ENCODE assay signal across 12 cellular contexts in the genomic region with DNA sequence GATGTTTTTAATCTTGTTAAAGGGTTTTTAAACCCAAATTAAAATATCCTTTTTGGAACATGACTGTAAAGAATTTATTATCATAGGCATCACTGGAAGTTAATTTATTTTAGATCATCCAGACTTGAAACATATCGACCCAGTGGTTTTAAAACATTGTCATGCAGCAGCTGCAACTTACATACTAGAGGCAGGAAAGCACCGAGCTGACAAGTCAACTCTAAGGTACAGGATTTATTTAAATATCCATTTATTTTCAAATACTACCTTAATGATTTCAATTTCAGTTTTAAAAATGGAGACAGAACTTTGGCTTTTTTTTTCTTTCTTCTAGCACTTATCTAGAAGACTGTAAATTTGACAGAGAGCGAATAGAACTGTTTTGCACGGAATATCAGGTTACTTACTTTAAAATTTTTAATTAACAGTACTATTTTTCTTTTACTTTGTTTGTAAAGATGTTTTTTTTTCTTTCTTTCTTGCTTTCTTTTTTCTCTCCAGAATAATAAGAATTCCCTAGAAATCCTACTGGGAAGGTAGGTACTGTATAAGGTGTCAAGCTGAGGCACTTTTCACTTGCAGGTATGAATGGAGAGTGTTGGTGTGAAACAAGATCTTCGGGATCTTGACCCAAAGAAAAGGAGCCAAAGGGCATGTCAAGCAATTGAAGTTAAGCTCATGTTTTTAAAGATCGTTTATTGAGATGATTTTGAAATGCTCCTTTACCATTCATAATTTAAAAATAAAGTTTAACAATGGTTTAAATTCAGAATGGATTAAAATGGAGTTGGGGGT. TPM values are rescaled to one million over a fixed set of nuclear protein-coding genes. Genes with fewer than 3 reads are reported as not detected.
DNase-seq lines count a peak whose midpoint lies in the region; ATAC-seq and TF ChIP-seq lines count a peak whose summit lies in the region.
"Had no signal": no experiment of that assay in that cellular context is flagged by ENCODE, and none has a peak within 500 bp of the region (broad histone marks: within the 10 kb centered on the region; RNA-seq: fewer than 3 reads in every experiment).

No MANE protein-coding gene starts in this region.

- DNase-seq in A673 (ENCODE audit: low spot score), result no peak
- DNase-seq in GM13977 (ENCODE audit: low spot score), result peak; percentile 43
- DNase-seq in activated T-helper 1 cell treated with anti-CD3 and anti-CD28 coated beads, Interleukin-12 subunit alpha, Interleukin-12 subunit beta, Interleukin-2, Interleukin-4 antibody, amounts not matched to agents 30 ng/mL and 10 ng/mL and 1 ng/mL, durations not matched to agents 14 hours and 24 hours and 36 hours (ENCODE audit: low spot score), result no peak
- DNase-seq in mesendoderm, result peak; percentile 52
- DNase-seq in DMS 273 (lab: John Stamatoyannopoulos, UW; ENCODE audit: unreplicated experiment), result no peak
- DNase-seq: T-helper 9 cell, thyroid gland had no signal

- in situ Hi-C loops in GM13977 (cut with MboI; ENCODE audit: low pct_unique_long_range_greater_than_20kb, low sequenced_read_pairs, unreplicated experiment), result loop anchor here (25.0 kb wide), 1 partner anchor 669 kb away; no protein-coding TSS in a partner anchor

- POLR2A ChIA-PET in A673 (lab: Charles Lee; ENCODE audit: low non-redundant PET), result no interaction called here

- H4K8ac ChIP-seq in mesendoderm (ENCODE audit: low read depth, low read length), result no peak overlapping the region

- H3K79me2 ChIP-seq in mesendoderm (ENCODE audit: control insufficient read depth, insufficient read depth, low read length), result no peaks in the 10 kb centered on the region

- H3K27me3 Mint-ChIP-seq in activated T-helper 1 cell treated with anti-CD3 and anti-CD28 coated beads, Interleukin-12 subunit alpha, Interleukin-12 subunit beta, Interleukin-2, Interleukin-4 antibody, amounts not matched to agents 30 ng/mL and 10 ng/mL and 1 ng/mL, durations not matched to agents 14 hours and 24 hours and 36 hours (ENCODE audit: insufficient read depth), result peaks cover 10% of the 10 kb centered on the region

- H2BK120ac ChIP-seq in mesendoderm (ENCODE audit: low read depth, low read length), result no peak overlapping the region

- no peak overlapping the region for H3K23ac ChIP-seq in mesendoderm (ENCODE audit: low read length)

- peaks cover 24% of the 10 kb centered on the region for H3K36me3 Mint-ChIP-seq in activated T-helper 1 cell treated with anti-CD3 and anti-CD28 coated beads, Interleukin-12 subunit alpha, Interleukin-12 subunit beta, Interleukin-2, Interleukin-4 antibody, amounts not matched to agents 30 ng/mL and 10 ng/mL and 1 ng/mL, durations not matched to agents 14 hours and 24 hours and 36 hours (ENCODE audit: low read depth)

- peak overlapping the region; percentile 88 for H3K4me3 ChIP-seq in A673 (ENCODE audit: low read depth, low read length, poor library complexity, severe bottlenecking)
- H3K4me3 ChIP-seq in mesendoderm (ENCODE audit: low read length), result no peak overlapping the region

- no peak overlapping the region for H3K56ac ChIP-seq in mesendoderm (ENCODE audit: low read length)

- peak overlapping the region; percentile 72 for H3K4me3 Mint-ChIP-seq in activated T-helper 1 cell treated with anti-CD3 and anti-CD28 coated beads, Interleukin-12 subunit alpha, Interleukin-12 subunit beta, Interleukin-2, Interleukin-4 antibody, amounts not matched to agents 30 ng/mL and 10 ng/mL and 1 ng/mL, durations not matched to agents 14 hours and 24 hours and 36 hours

- no peak overlapping the region for H3K4ac ChIP-seq in mesendoderm (ENCODE audit: low read depth, low read length)

- H2BK5ac ChIP-seq in mesendoderm (ENCODE audit: low read length), result no peak overlapping the region

- H3K79me1 ChIP-seq in mesendoderm (ENCODE audit: low read length), result no peaks in the 10 kb centered on the region

- H3K4me2 ChIP-seq in mesendoderm (ENCODE audit: low read length), result no peak overlapping the region

- no peaks in the 10 kb centered on the region for H3K9me3 Mint-ChIP-seq in activated T-helper 1 cell treated with anti-CD3 and anti-CD28 coated beads, Interleukin-12 subunit alpha, Interleukin-12 subunit beta, Interleukin-2, Interleukin-4 antibody, amounts not matched to agents 30 ng/mL and 10 ng/mL and 1 ng/mL, durations not matched to agents 14 hours and 24 hours and 36 hours

- no peak overlapping the region for H4K5ac ChIP-seq in mesendoderm (ENCODE audit: low read length)

- peaks cover 55% of the 10 kb centered on the region for H3K4me1 Mint-ChIP-seq in activated T-helper 1 cell treated with anti-CD3 and anti-CD28 coated beads, Interleukin-12 subunit alpha, Interleukin-12 subunit beta, Interleukin-2, Interleukin-4 antibody, amounts not matched to agents 30 ng/mL and 10 ng/mL and 1 ng/mL, durations not matched to agents 14 hours and 24 hours and 36 hours (ENCODE audit: low read depth)

- CTCF ChIA-PET in A673 (lab: Charles Lee), result no interaction called here

- H3K36me3 ChIP-seq in A673 (ENCODE audit: insufficient read depth, low read length, poor library complexity, severe bottlenecking), result no peaks in the 10 kb centered on the region
- H3K36me3 ChIP-seq in mesendoderm (ENCODE audit: control insufficient read depth, insufficient read depth, low read length), result no peaks in the 10 kb centered on the region
- H3K36me3 ChIP-seq: thyroid gland had no signal

- ATAC-seq in GM21825 (IDR thresholded peaks at IDR 0.05; ENCODE audit: unreplicated experiment), result no peak
- ATAC-seq in HG03439 (IDR thresholded peaks at IDR 0.05; ENCODE audit: unreplicated experiment), result no peak
- no peak for ATAC-seq in GM19351 (IDR thresholded peaks at IDR 0.05; ENCODE audit: unreplicated experiment)

- intact Hi-C loops in A673 (cut with micrococcal nuclease; ENCODE audit: unreplicated experiment), result loop anchor here (5.0 kb wide), 1 partner anchor 91 kb away; no protein-coding TSS in a partner anchor
- intact Hi-C loops in activated T-helper 1 cell treated with anti-CD3 and anti-CD28 coated beads, Interleukin-12 subunit alpha, Interleukin-12 subunit beta, Interleukin-2, Interleukin-4 antibody, amounts not matched to agents 30 ng/mL and 10 ng/mL and 1 ng/mL, durations not matched to agents 14 hours and 24 hours and 36 hours (cut with micrococcal nuclease), result loop anchor here (2.0 to 5.0 kb wide), 3 partner anchors 315 to 821 kb away; partner anchors contain the start of gene DNAJC1

- no peak overlapping the region for H3K27ac Mint-ChIP-seq in activated T-helper 1 cell treated with anti-CD3 and anti-CD28 coated beads, Interleukin-12 subunit alpha, Interleukin-12 subunit beta, Interleukin-2, Interleukin-4 antibody, amounts not matched to agents 30 ng/mL and 10 ng/mL and 1 ng/mL, durations not matched to agents 14 hours and 24 hours and 36 hours

- WGBS in mesendoderm (ENCODE audit: extremely low coverage, insufficient coverage, low lambda C conversion rate), result no CpG with 5 or more reads among the region's 6 CpGs

- H3K4me1 ChIP-seq in A673 (ENCODE audit: insufficient read depth, low read length, poor library complexity, severe bottlenecking) (peaks cover 25% of the 10 kb centered on the region), mesendoderm (ENCODE audit: control insufficient read depth, low read depth, low read length) (no peaks in the 10 kb centered on the region)

- TF ChIP-seq CTCF in A673 (conservative IDR thresholded peaks at IDR 0.05; ENCODE audit: low read depth, low read length), result no peak
- TF ChIP-seq CTCF in GM13977 (IDR thresholded peaks at IDR 0.05; ENCODE audit: extremely low read depth, insufficient read depth, missing control alignments), result no peak

- H3K27me3 ChIP-seq in A673 (replicated peaks; ENCODE audit: insufficient read depth, low read depth, low read length, poor library complexity), result peaks cover 11% of the 10 kb centered on the region
- peaks cover 19% of the 10 kb centered on the region for H3K27me3 ChIP-seq in mesendoderm (ENCODE audit: insufficient read depth, low read length, poor library complexity)
- H3K27me3 ChIP-seq: thyroid gland had no signal

- H3K27ac ChIP-seq in A673 (ENCODE audit: low read depth, low read length, poor library complexity, severe bottlenecking), result no peak overlapping the region
- H3K27ac ChIP-seq in mesendoderm (ENCODE audit: low read depth, low read length), result no peak overlapping the region

- no peaks in the 10 kb centered on the region for H3K9me3 ChIP-seq in A673 (ENCODE audit: low read depth, low read length, poor library complexity, severe bottlenecking)
- H3K9me3 ChIP-seq: thyroid gland had no signal

- BruUV-seq in A673 (replicated peaks; lab: Mats Ljungman, UMichigan), result no TSS peak

- no peak overlapping the region for H2AK5ac ChIP-seq in mesendoderm (ENCODE audit: low read length)

- no peak overlapping the region for H3K18ac ChIP-seq in mesendoderm (ENCODE audit: low read length)

- no peak overlapping the region for H3K9ac ChIP-seq in mesendoderm (ENCODE audit: low read length)

- no peak overlapping the region for H2BK15ac ChIP-seq in mesendoderm (replicated peaks; ENCODE audit: low read depth)

RNA-seq across cellular contexts. Expression of gene COMMD3, which starts 1.8 kb away (rescaled TPM):
- 66.0 and 72.6 TPM in 2 replicates for total RNA-seq in A673 (2021)
- total RNA-seq in activated T-helper 1 cell treated with anti-CD3 and anti-CD28 coated beads, Interleukin-12 subunit alpha, Interleukin-12 subunit beta, Interleukin-2, Interleukin-4 antibody, amounts not matched to agents 30 ng/mL and 10 ng/mL and 1 ng/mL, durations not matched to agents 14 hours and 24 hours and 36 hours, result 78.7 and 84.4 TPM in 2 replicates
- polyA plus RNA-seq in mesendoderm (2013, experiment 1 of 2), result 3.0 TPM
- polyA plus RNA-seq in mesendoderm (2013, experiment 2 of 2), result 2.8 TPM

RNA-seq across cellular contexts. Expression of gene BMI1, which starts 2.9 kb away (rescaled TPM):
- 65.3 and 85.2 TPM in 2 replicates for total RNA-seq in A673 (2021)
- 59.3 and 66.5 TPM in 2 replicates for total RNA-seq in activated T-helper 1 cell treated with anti-CD3 and anti-CD28 coated beads, Interleukin-12 subunit alpha, Interleukin-12 subunit beta, Interleukin-2, Interleukin-4 antibody, amounts not matched to agents 30 ng/mL and 10 ng/mL and 1 ng/mL, durations not matched to agents 14 hours and 24 hours and 36 hours
- 5.0 TPM for polyA plus RNA-seq in mesendoderm (2013, experiment 1 of 2)
- 4.8 TPM for polyA plus RNA-seq in mesendoderm (2013, experiment 2 of 2)

RNA-seq across cellular contexts. Expression of gene SPAG6, which starts 27.3 kb away (rescaled TPM):
- 0.39 and 0.74 TPM in 2 replicates for total RNA-seq in A673 (2021)
- total RNA-seq in activated T-helper 1 cell treated with anti-CD3 and anti-CD28 coated beads, Interleukin-12 subunit alpha, Interleukin-12 subunit beta, Interleukin-2, Interleukin-4 antibody, amounts not matched to agents 30 ng/mL and 10 ng/mL and 1 ng/mL, durations not matched to agents 14 hours and 24 hours and 36 hours, result 0.18 TPM in 1 of 2 replicates, not detected in the other
- polyA plus RNA-seq in mesendoderm (2013, experiment 1 of 2), result 0.10 TPM
- 0.06 TPM for polyA plus RNA-seq in mesendoderm (2013, experiment 2 of 2)
- total RNA-seq: lung microvascular endothelial cell, NCI-H460 had no signal

Comparison
In these comparisons a context has a peak if more than half of its experiments do, and no peak if none do; other contexts are left out.
1. DNase-seq: peak in GM13977 (single experiment) and mesendoderm (single experiment); none in A673 (single experiment), activated T-helper 1 cell treated with anti-CD3 and anti-CD28 coated beads, Interleukin-12 subunit alpha, Interleukin-12 subunit beta, Interleukin-2, Interleukin-4 antibody, amounts not matched to agents 30 ng/mL and 10 ng/mL and 1 ng/mL, durations not matched to agents 14 hours and 24 hours and 36 hours (single experiment) and DMS 273 (single experiment).